In the genomic region with DNA sequence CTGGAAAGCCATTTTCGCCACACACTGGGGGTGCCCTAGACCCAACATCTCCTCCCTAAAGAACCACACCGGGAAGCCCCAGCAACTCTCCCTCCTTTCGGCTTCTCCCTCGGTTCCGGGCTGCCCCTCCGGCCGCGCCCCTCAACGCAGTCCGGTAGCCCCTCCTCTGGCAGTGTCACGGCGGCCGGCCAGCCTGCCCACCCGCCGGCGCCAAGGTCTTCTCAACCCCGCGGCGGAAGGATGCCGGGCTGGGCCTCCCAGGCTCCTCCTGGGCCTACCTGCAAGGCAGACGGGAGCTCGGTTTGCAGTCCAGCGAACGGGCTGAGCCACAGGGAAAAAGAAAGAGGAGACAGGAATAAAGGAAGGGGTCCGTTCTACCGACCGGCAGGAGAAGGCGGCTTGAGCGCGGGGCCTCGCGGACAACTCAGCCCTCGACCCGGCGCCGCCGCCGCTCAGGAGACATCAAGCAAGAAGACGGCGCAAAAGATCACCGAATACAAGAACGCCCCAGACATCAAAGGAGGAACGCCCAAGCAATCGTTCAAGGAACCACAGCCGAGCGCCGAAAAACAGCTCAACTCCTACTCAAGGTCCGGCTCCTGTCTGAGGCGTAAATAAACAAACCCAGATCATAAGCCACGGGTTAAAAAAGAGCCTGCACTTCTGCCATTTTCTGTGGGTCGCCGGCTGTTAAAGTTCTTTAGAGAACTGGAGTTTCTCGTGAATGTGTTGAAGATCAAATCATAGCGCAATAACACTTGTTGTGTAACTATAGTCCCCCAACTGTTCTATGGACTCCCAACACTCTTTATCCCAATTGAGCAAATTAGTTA, we compare ENCODE assay signal across 8 cellular contexts. TPM values are rescaled to one million over a fixed set of nuclear protein-coding genes. Genes with fewer than 3 reads are reported as not detected.
DNase-seq lines count a peak whose midpoint lies in the region; ATAC-seq and TF ChIP-seq lines count a peak whose summit lies in the region.

A gene with protein sequence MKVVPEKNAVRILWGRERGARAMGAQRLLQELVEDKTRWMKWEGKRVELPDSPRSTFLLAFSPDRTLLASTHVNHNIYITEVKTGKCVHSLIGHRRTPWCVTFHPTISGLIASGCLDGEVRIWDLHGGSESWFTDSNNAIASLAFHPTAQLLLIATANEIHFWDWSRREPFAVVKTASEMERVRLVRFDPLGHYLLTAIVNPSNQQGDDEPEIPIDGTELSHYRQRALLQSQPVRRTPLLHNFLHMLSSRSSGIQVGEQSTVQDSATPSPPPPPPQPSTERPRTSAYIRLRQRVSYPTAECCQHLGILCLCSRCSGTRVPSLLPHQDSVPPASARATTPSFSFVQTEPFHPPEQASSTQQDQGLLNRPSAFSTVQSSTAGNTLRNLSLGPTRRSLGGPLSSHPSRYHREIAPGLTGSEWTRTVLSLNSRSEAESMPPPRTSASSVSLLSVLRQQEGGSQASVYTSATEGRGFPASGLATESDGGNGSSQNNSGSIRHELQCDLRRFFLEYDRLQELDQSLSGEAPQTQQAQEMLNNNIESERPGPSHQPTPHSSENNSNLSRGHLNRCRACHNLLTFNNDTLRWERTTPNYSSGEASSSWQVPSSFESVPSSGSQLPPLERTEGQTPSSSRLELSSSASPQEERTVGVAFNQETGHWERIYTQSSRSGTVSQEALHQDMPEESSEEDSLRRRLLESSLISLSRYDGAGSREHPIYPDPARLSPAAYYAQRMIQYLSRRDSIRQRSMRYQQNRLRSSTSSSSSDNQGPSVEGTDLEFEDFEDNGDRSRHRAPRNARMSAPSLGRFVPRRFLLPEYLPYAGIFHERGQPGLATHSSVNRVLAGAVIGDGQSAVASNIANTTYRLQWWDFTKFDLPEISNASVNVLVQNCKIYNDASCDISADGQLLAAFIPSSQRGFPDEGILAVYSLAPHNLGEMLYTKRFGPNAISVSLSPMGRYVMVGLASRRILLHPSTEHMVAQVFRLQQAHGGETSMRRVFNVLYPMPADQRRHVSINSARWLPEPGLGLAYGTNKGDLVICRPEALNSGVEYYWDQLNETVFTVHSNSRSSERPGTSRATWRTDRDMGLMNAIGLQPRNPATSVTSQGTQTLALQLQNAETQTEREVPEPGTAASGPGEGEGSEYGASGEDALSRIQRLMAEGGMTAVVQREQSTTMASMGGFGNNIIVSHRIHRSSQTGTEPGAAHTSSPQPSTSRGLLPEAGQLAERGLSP (N-terminal part only) (minus strand): TSS at position 474 of the 833 bp plus-strand sequence. CDS start 45,643 bp downstream, outside the sequence.

- peaks cover 42% of the 10 kb centered on the region for H3K4me1 Mint-ChIP-seq in chondrocyte (ENCODE audit: low read depth)

- DNase-seq in AG20443 (ENCODE audit: low spot score): peak; percentile 89
- DNase-seq in NCI-H460 (ENCODE audit: extremely low read depth, low read depth): peak; percentile 77
- peak; percentile 72 to 79 for DNase-seq in activated CD4-positive, alpha-beta T cell treated with anti-CD3 and anti-CD28 coated beads for 24 hours (ENCODE audit: low read depth in 2 of 2)
- peak; percentile 94 for DNase-seq in chondrocyte (ENCODE audit: low spot score)
- peak; percentile 96 for DNase-seq in kidney glomerular epithelial cell (lab: John Stamatoyannopoulos, UW)
- peak; percentile 74 to 78 for DNase-seq in stimulated activated CD4-positive, alpha-beta T cell treated with anti-CD3 and anti-CD28 coated beads, Interleukin-15, amount 100 ng/mL, for 48 hours (ENCODE audit: low read depth in 2 of 2)

- no peaks in the 10 kb centered on the region for H3K36me3 Mint-ChIP-seq in chondrocyte (ENCODE audit: low read depth)

- H3K4me3 Mint-ChIP-seq in chondrocyte (ENCODE audit: unreplicated experiment): peak within 1 kb of the TSS; percentile 97

- TF ChIP-seq CTCF in chondrocyte (IDR thresholded peaks at IDR 0.05): no peak

- H3K27ac Mint-ChIP-seq in chondrocyte (ENCODE audit: unreplicated experiment): peak within 1 kb of the TSS; percentile 96

- H3K9me3 Mint-ChIP-seq in chondrocyte (ENCODE audit: low read depth): no peaks in the 10 kb centered on the region

- H3K27me3 Mint-ChIP-seq in chondrocyte (ENCODE audit: low read depth): no peaks in the 10 kb centered on the region

- ATAC-seq in GM19043 (IDR thresholded peaks at IDR 0.05; ENCODE audit: low read depth, unreplicated experiment) (peak; percentile 75), HG03354 (IDR thresholded peaks at IDR 0.05; ENCODE audit: poor library complexity, severe bottlenecking, unreplicated experiment) (peak; percentile 84)

RNA-seq across cellular contexts. Expression of the gene that starts here (rescaled TPM):
- 8.9 and 9.6 TPM in 2 replicates for total RNA-seq in NCI-H460 (2014; rRNA removed; shearing (Covaris generic))
- polyA plus RNA-seq in NCI-H460 (2014; cell fraction: nucleus; rRNA removed): 10.1 and 13.2 TPM in 2 replicates
- total RNA-seq in chondrocyte: 21.5 to 25.1 TPM (median 24.9 TPM) in 3 replicates

Comparison
In these comparisons a context has a peak if more than half of its experiments do, and no peak if none do; other contexts are left out.
1. Peak in every context shown above with its lines: DNase-seq and ATAC-seq.